In genomic region chr21:9652828-9653227, GRCh38 we compare ENCODE assay signal across 6 cellular contexts.
DNase-seq lines count a peak whose midpoint lies in the region; ATAC-seq, FAIRE-seq and TF ChIP-seq lines count a peak whose summit lies in the region.
"Not testable (repeated sequence)": the region's sequence is repeated elsewhere in the genome, so short reads cannot be mapped to it uniquely, and the experiment has no call there.

No MANE protein-coding gene starts in this region.

- not testable (repeated sequence) for H3K9me1 ChIP-seq in K562 (ENCODE audit: control insufficient read depth, insufficient read depth, low read length)

- intact Hi-C loops in K562 (cut with micrococcal nuclease); mucosa of descending colon (cut with DNase I, micrococcal nuclease): not testable (repeated sequence)

- not testable (repeated sequence) for H2AFZ ChIP-seq in K562 (ENCODE audit: low read depth, low read length)

- FAIRE-seq in K562 (lab: Jason Lieb, UNC) = not testable (repeated sequence)

- H3K4me2 ChIP-seq in K562 (ENCODE audit: insufficient read depth, low read length) = not testable (repeated sequence)

- TF ChIP-seq POLR2A in K562 (conservative IDR thresholded peaks at IDR 0.05) = not testable (repeated sequence)

- CTCF ChIA-PET in K562 (lab: Yijun Ruan, JAX; ENCODE audit: low intra/inter-chr PET ratio) = not testable (repeated sequence)

- not testable (repeated sequence) for H3K4me3 ChIP-seq in K562, mucosa of descending colon

- not testable (repeated sequence) for H3K27me3 ChIP-seq in K562 (ENCODE audit: control insufficient read depth in 2 of 2, insufficient read depth in 2 of 2, low read length in 2 of 2)

- not testable (repeated sequence) for H4K20me1 ChIP-seq in K562 (replicated peaks; ENCODE audit: control insufficient read depth, insufficient read depth, low read length)

- not testable (repeated sequence) for H3K27ac ChIP-seq in K562 (ENCODE audit: extremely low read depth, low read depth, low read length)

- in situ Hi-C loops in SK-MEL-5 (cut with HindIII; ENCODE audit: low pct_unique_long_range_greater_than_20kb, low sequenced_read_pairs); K562 (cut with MboI): not testable (repeated sequence)

- H3K36me3 ChIP-seq in K562 (ENCODE audit: control insufficient read depth, insufficient read depth, low read length); mucosa of descending colon (ENCODE audit: low read depth): not testable (repeated sequence)

- POLR2A ChIA-PET in K562 (lab: Yijun Ruan, JAX) = not testable (repeated sequence)

- TF ChIP-seq EP300 in Ishikawa (IDR thresholded peaks at IDR 0.05; ENCODE audit: borderline replicate concordance); K562 (IDR thresholded peaks at IDR 0.05; ENCODE audit: low read length): not testable (repeated sequence)

- not testable (repeated sequence) for TF ChIP-seq RAD21 in Ishikawa (IDR thresholded peaks at IDR 0.05; ENCODE audit: low read depth); K562 (CRISPR knock-in tag; conservative IDR thresholded peaks at IDR 0.05 in 1 of 2, IDR thresholded peaks at IDR 0.05 in 1 of 2)

- not testable (repeated sequence) for H3K9me3 ChIP-seq in K562 (replicated peaks; ENCODE audit: control insufficient read depth, insufficient read depth, low read depth, low read length)
- H3K9me3 ChIP-seq in mucosa of descending colon = peaks cover 82% of the 10 kb centered on the region

- not testable (repeated sequence) for TF ChIP-seq CTCF in K562 (IDR thresholded peaks at IDR 0.05 in 2 of 3, conservative IDR thresholded peaks at IDR 0.05 in 1 of 3; ENCODE audit: insufficient read depth in 2 of 3, low read depth in 1 of 3, low read length in 3 of 3); mucosa of descending colon (IDR thresholded peaks at IDR 0.05)

- DNase-seq in Ammon's horn (ENCODE audit: low spot score) = peak; percentile 0
- peak; percentile 23 for DNase-seq in H4 (ENCODE audit: low spot score)
- DNase-seq in SK-MEL-5 (ENCODE audit: low read depth, low spot score) = peak; percentile 56
- not testable (repeated sequence) for DNase-seq in K562 (ENCODE audit: extremely low read depth in 1 of 4, low spot score in 3 of 4); mucosa of descending colon

- not testable (repeated sequence) for ATAC-seq in K562
- ATAC-seq in mucosa of descending colon = peak; percentile 12

- not testable (repeated sequence) for H3K9ac ChIP-seq in K562 (ENCODE audit: insufficient read depth in 1 of 2, low read depth in 2 of 2, low read length in 2 of 2)

- not testable (repeated sequence) for H3K4me1 ChIP-seq in K562 (replicated peaks in 1 of 2; ENCODE audit: control insufficient read depth in 2 of 2, insufficient read depth in 2 of 2, low read length in 2 of 2); mucosa of descending colon (ENCODE audit: low read depth)

- not testable (repeated sequence) for H3K79me2 ChIP-seq in K562 (ENCODE audit: control insufficient read depth, insufficient read depth, low read length)

- 4% methylated on average over 2 of the region's 2 CpGs for WGBS in K562 (ENCODE audit: insufficient coverage, low coverage, missing lambda C conversion rate)

- not testable (repeated sequence) for BruUV-seq in K562 (replicated peaks; lab: Mats Ljungman, UMichigan)

TF ChIP-seq in Ishikawa, 13 proteins besides CTCF, POLR2A, EP300 and RAD21:
- peak; percentile 6; the same call in 1 of the 2 replicates for TF ChIP-seq USF1 (IDR thresholded peaks at IDR 0.05)

TF ChIP-seq in K562, 482 proteins besides CTCF, POLR2A, EP300 and RAD21:
- TF ChIP-seq TFE3 (CRISPR knock-in tag; IDR thresholded peaks at IDR 0.05) (peak; percentile 60), USF2 (CRISPR knock-in tag; IDR thresholded peaks at IDR 0.05) (peak; percentile 36), RAD51 (IDR thresholded peaks at IDR 0.05; ENCODE audit: borderline replicate concordance, low read depth) (peak; percentile 35; the same call in 1 of the 2 replicates)
